ENCODE assay signal across 1 cellular context in genomic region chr20:3123542-3123941, GRCh38.
TF ChIP-seq lines count a peak whose summit lies in the region.

No MANE protein-coding gene starts in this region.

TF ChIP-seq in IMR-90, 13 proteins besides CTCF, POLR2A, EP300 and RAD21:
- no peak for TF ChIP-seq CHD1 (IDR thresholded peaks at IDR 0.05; ENCODE audit: low read depth, low read length)
- no peak for TF ChIP-seq CEBPB (IDR thresholded peaks at IDR 0.05; ENCODE audit: low read depth, low read length)
- TF ChIP-seq SMC3 (IDR thresholded peaks at IDR 0.05; ENCODE audit: low read depth, low read length), result no peak
- no peak for TF ChIP-seq NFE2L2 (IDR thresholded peaks at IDR 0.05; ENCODE audit: low read depth, low read length)
